Comparison of ENCODE assay signal across 1 cellular context in genomic region chr20:64206619-64207018, GRCh38.
TF ChIP-seq lines count a peak whose summit lies in the region.

No MANE protein-coding gene starts in this region.

TF ChIP-seq in HepG2, 621 proteins besides CTCF, POLR2A, EP300 and RAD21 (continues in another document):
- TF ChIP-seq TEAD3 (CRISPR knock-in tag; optimal IDR thresholded peaks at IDR 0.05; ENCODE audit: borderline replicate concordance) (peak; percentile 98), ZNF121 (CRISPR knock-in tag; IDR thresholded peaks at IDR 0.05) (peak; percentile 41; the same call in 1 of the 2 replicates), TRIM24 (CRISPR knock-in tag; IDR thresholded peaks at IDR 0.05) (no peak), JUND (CRISPR knock-in tag; IDR thresholded peaks at IDR 0.05) (no peak), IRF2 (CRISPR knock-in tag; IDR thresholded peaks at IDR 0.05) (0 out of 2 replicates have a peak, but pooled peaks have one; percentile 23), MLLT10 (CRISPR knock-in tag; IDR thresholded peaks at IDR 0.05) (no peak), IRX3 (CRISPR knock-in tag; IDR thresholded peaks at IDR 0.05; ENCODE audit: borderline replicate concordance, low read depth) (no peak), ZNF382 (CRISPR knock-in tag; IDR thresholded peaks at IDR 0.05; ENCODE audit: borderline replicate concordance) (no peak), ZNF614 (CRISPR knock-in tag; IDR thresholded peaks at IDR 0.05; ENCODE audit: borderline replicate concordance) (no peak), ZIK1 (CRISPR knock-in tag; IDR thresholded peaks at IDR 0.05; ENCODE audit: borderline replicate concordance, low read depth) (no peak), ELK4 (CRISPR knock-in tag; IDR thresholded peaks at IDR 0.05; ENCODE audit: borderline replicate concordance) (no peak), NR3C1 (CRISPR knock-in tag; IDR thresholded peaks at IDR 0.05) (no peak), ZNF552 (CRISPR knock-in tag; IDR thresholded peaks at IDR 0.05; ENCODE audit: borderline replicate concordance) (no peak), ZNF891 (CRISPR knock-in tag; IDR thresholded peaks at IDR 0.05) (no peak), HNF1B (CRISPR knock-in tag; IDR thresholded peaks at IDR 0.05) (no peak), SAP130 (CRISPR knock-in tag; IDR thresholded peaks at IDR 0.05; ENCODE audit: low read depth) (0 out of 2 replicates have a peak, but pooled peaks have one; percentile 34), TFDP1 (CRISPR knock-in tag; IDR thresholded peaks at IDR 0.05; ENCODE audit: borderline replicate concordance) (no peak), ZNF275 (CRISPR knock-in tag; IDR thresholded peaks at IDR 0.05; ENCODE audit: borderline replicate concordance) (no peak), ZMYM4 (CRISPR knock-in tag; IDR thresholded peaks at IDR 0.05) (no peak), HMG20A (CRISPR knock-in tag; IDR thresholded peaks at IDR 0.05; ENCODE audit: borderline replicate concordance) (no peak), HOXA3 (CRISPR knock-in tag; IDR thresholded peaks at IDR 0.05) (no peak), ZNF784 (CRISPR knock-in tag; IDR thresholded peaks at IDR 0.05; ENCODE audit: borderline replicate concordance) (no peak), ZBTB14 (CRISPR knock-in tag; IDR thresholded peaks at IDR 0.05) (no peak), CBX2 (IDR thresholded peaks at IDR 0.05; ENCODE audit: low read depth, low read length) (no peak), CBX2 (CRISPR knock-in tag; IDR thresholded peaks at IDR 0.05; ENCODE audit: low read depth) (no peak), ATF7-NPFF (CRISPR knock-in tag; IDR thresholded peaks at IDR 0.05; ENCODE audit: low read depth) (no peak), NCOA1 (CRISPR knock-in tag; IDR thresholded peaks at IDR 0.05) (no peak), RELA (CRISPR knock-in tag; IDR thresholded peaks at IDR 0.05) (no peak), IKZF4 (CRISPR knock-in tag; IDR thresholded peaks at IDR 0.05; ENCODE audit: borderline replicate concordance, low read depth, not compliant biosample characterization) (no peak), MEIS2 (CRISPR knock-in tag; IDR thresholded peaks at IDR 0.05) (0 out of 2 replicates have a peak, but pooled peaks have one; percentile 52), HNF4A (CRISPR knock-in tag; IDR thresholded peaks at IDR 0.05) (peak; percentile 44), ETS1 (CRISPR knock-in tag; IDR thresholded peaks at IDR 0.05) (no peak), ZNF496 (CRISPR knock-in tag; IDR thresholded peaks at IDR 0.05; ENCODE audit: insufficient replicate concordance) (no peak), SRSF9 (IDR thresholded peaks at IDR 0.05; ENCODE audit: borderline replicate concordance, insufficient read depth, low read depth, low read length, poor library complexity, severe bottlenecking) (no peak), ZNF136 (CRISPR knock-in tag; IDR thresholded peaks at IDR 0.05; ENCODE audit: low read depth) (no peak), DDIT3 (CRISPR knock-in tag; IDR thresholded peaks at IDR 0.05) (no peak), BCL3 (CRISPR knock-in tag; IDR thresholded peaks at IDR 0.05) (no peak), ZNF597 (CRISPR knock-in tag; IDR thresholded peaks at IDR 0.05) (no peak), NFRKB (IDR thresholded peaks at IDR 0.05) (no peak), U2AF2 (IDR thresholded peaks at IDR 0.05; ENCODE audit: low read depth, low read length) (no peak), ARID4A (CRISPR knock-in tag; IDR thresholded peaks at IDR 0.05; ENCODE audit: borderline replicate concordance) (no peak), ZFP82 (CRISPR knock-in tag; IDR thresholded peaks at IDR 0.05; ENCODE audit: borderline replicate concordance) (no peak)
